Comparison of ENCODE assay signal across 1 cellular context in genomic region chrX:121755541-121755940, GRCh38.
TF ChIP-seq lines count a peak whose summit lies in the region.

No MANE protein-coding gene starts in this region.

TF ChIP-seq in K562, 482 proteins besides CTCF, POLR2A, EP300 and RAD21 (continued from another document):
- TF ChIP-seq ARID3B (CRISPR knock-in tag; IDR thresholded peaks at IDR 0.05; ENCODE audit: borderline replicate concordance), result no peak
- no peak for TF ChIP-seq NFIC (IDR thresholded peaks at IDR 0.05)
